ENCODE assay signal across 35 cellular contexts in genomic region chr18:9902832-9903231, GRCh38. TPM values are rescaled to one million over a fixed set of nuclear protein-coding genes. Genes with fewer than 3 reads are reported as not detected.
DNase-seq lines count a peak whose midpoint lies in the region; FAIRE-seq and TF ChIP-seq lines count a peak whose summit lies in the region.
"Had no signal": no experiment of that assay in that cellular context is flagged by ENCODE, and none has a peak within 500 bp of the region (broad histone marks: within the 10 kb centered on the region; RNA-seq: fewer than 3 reads in every experiment).

No MANE protein-coding gene starts in this region.

- no peak overlapping the region for H2BK15ac ChIP-seq in mesenchymal stem cell (ENCODE audit: low read depth, poor library complexity, severe bottlenecking)

- H3K27me3 Mint-ChIP-seq in mesothelial cell of epicardium (ENCODE audit: low read depth): peaks cover 2% of the 10 kb centered on the region

- 83% methylated on average over 10 of the region's 10 CpGs for WGBS in mesenchymal stem cell
- 78 to 89% (median 88%) methylated on average over 10 of the region's 10 CpGs for WGBS in small intestine, 3 donors

- H4K8ac ChIP-seq in mesenchymal stem cell (ENCODE audit: low read length): no peak overlapping the region

- no peak overlapping the region for H3K27ac Mint-ChIP-seq in mesothelial cell of epicardium
- H3K27ac Mint-ChIP-seq: activated naive CD4-positive, alpha-beta T cell treated with anti-CD3 and anti-CD28 coated beads for 36 hours; CD4-positive, alpha-beta T cell; effector memory CD8-positive, alpha-beta T cell; natural killer cell had no signal

- peaks cover 20% of the 10 kb centered on the region for H3K4me1 Mint-ChIP-seq in mesothelial cell of epicardium
- H3K4me1 Mint-ChIP-seq: central memory CD8-positive, alpha-beta T cell; natural killer cell had no signal

- no peak overlapping the region for H3K4me2 ChIP-seq in mesenchymal stem cell (ENCODE audit: low read length, poor library complexity, severe bottlenecking)
- H3K4me2 ChIP-seq: A549 had no signal

- H3K4me1 ChIP-seq in mesenchymal stem cell (ENCODE audit: control insufficient read depth, insufficient read depth, low read depth, low read length) (peaks cover 7% of the 10 kb centered on the region), small intestine (ENCODE audit: control insufficient read depth in 2 of 2, insufficient read depth in 1 of 2, low read depth in 1 of 2, low read length in 1 of 2) (no peaks in the 10 kb centered on the region)
- H3K4me1 ChIP-seq: lower lobe of right lung, upper lobe of right lung had no signal

- H3K27me3 ChIP-seq in mesenchymal stem cell (ENCODE audit: control insufficient read depth in 1 of 2, insufficient read depth in 1 of 2, low read length in 2 of 2) (no peaks in the 10 kb centered on the region), small intestine (ENCODE audit: control insufficient read depth in 2 of 2, insufficient read depth in 2 of 2, low read length in 2 of 2) (peaks cover 0 to 1% of the 10 kb centered on the region in 2 donors)
- H3K27me3 ChIP-seq: foreskin keratinocyte, upper lobe of right lung had no signal

- H2BK5ac ChIP-seq in mesenchymal stem cell (ENCODE audit: low read depth, low read length, poor library complexity, severe bottlenecking): no peak overlapping the region

- peak overlapping the region in 1 of 2 experiments; percentile 38 for H2BK12ac ChIP-seq in mesenchymal stem cell (ENCODE audit: low read length in 2 of 2)

- H3K79me1 ChIP-seq in mesenchymal stem cell (replicated peaks; ENCODE audit: low read length, poor library complexity, severe bottlenecking): no peaks in the 10 kb centered on the region

- TF ChIP-seq CTCF in cardiac fibroblast (IDR thresholded peaks at IDR 0.05; ENCODE audit: low read depth, low read length) (no peak), mesothelial cell of epicardium (IDR thresholded peaks at IDR 0.05; ENCODE audit: unreplicated experiment) (no peak)

- no peak overlapping the region for H2AK5ac ChIP-seq in mesenchymal stem cell (ENCODE audit: low read length, severe bottlenecking)

- no peak for FAIRE-seq in small intestine (lab: Jason Lieb, UNC)
- FAIRE-seq: A549, GM18507, GM19239 had no signal

- no peak overlapping the region for H3K9ac ChIP-seq in mesenchymal stem cell (ENCODE audit: low read length)

- H3K36me3 ChIP-seq in mesenchymal stem cell (ENCODE audit: control insufficient read depth in 1 of 2, insufficient read depth in 2 of 2, low read depth in 1 of 2, low read length in 2 of 2) (no peaks in the 10 kb centered on the region), small intestine (ENCODE audit: control insufficient read depth in 2 of 2, insufficient read depth in 2 of 2, low read length in 2 of 2) (no peaks in the 10 kb centered on the region)
- H3K36me3 ChIP-seq: heart right ventricle, lower lobe of right lung, upper lobe of right lung had no signal

- H3K9me3 ChIP-seq in mesenchymal stem cell (ENCODE audit: control insufficient read depth, low read length) (no peaks in the 10 kb centered on the region), small intestine (ENCODE audit: control insufficient read depth, low read depth) (peaks cover 1% of the 10 kb centered on the region)
- H3K9me3 ChIP-seq: A549, heart right ventricle, lower lobe of right lung, upper lobe of right lung had no signal

- no peak overlapping the region for H3K23ac ChIP-seq in mesenchymal stem cell (ENCODE audit: low read length in 2 of 2)

- H2AFZ ChIP-seq in mesenchymal stem cell (ENCODE audit: low read depth, low read length): no peak overlapping the region

- no peak overlapping the region for H3K14ac ChIP-seq in mesenchymal stem cell (ENCODE audit: low read length in 2 of 2)

- H3K4me3 Mint-ChIP-seq in mesothelial cell of epicardium: no peak overlapping the region
- H3K4me3 Mint-ChIP-seq: activated naive CD4-positive, alpha-beta T cell treated with anti-CD3 and anti-CD28 coated beads for 36 hours; CD4-positive, alpha-beta T cell; central memory CD8-positive, alpha-beta T cell; effector memory CD8-positive, alpha-beta T cell; natural killer cell had no signal

- H2BK120ac ChIP-seq in mesenchymal stem cell (ENCODE audit: low read depth, low read length): no peak overlapping the region

- H3K27ac ChIP-seq in mesenchymal stem cell (ENCODE audit: low read length, poor library complexity, severe bottlenecking): no peak overlapping the region
- no peak overlapping the region for H3K27ac ChIP-seq in small intestine (ENCODE audit: low read depth in 1 of 2, low read length in 1 of 2)
- H3K27ac ChIP-seq: foreskin keratinocyte, heart right ventricle, lower lobe of right lung, SK-N-MC, skin epidermis, upper lobe of right lung had no signal

- H3K4ac ChIP-seq in mesenchymal stem cell (ENCODE audit: low read depth in 1 of 2, low read length in 2 of 2): no peak overlapping the region

- H3K4me3 ChIP-seq in cardiac fibroblast (replicated peaks in 1 of 2; ENCODE audit: low read depth in 2 of 2, low read length in 2 of 2) (no peak overlapping the region), mesenchymal stem cell (ENCODE audit: insufficient read depth in 1 of 2, low read depth in 1 of 2, low read length in 2 of 2) (no peak overlapping the region), small intestine (ENCODE audit: low read depth in 1 of 2, low read length in 2 of 2) (no peak overlapping the region)
- H3K4me3 ChIP-seq: A549, heart right ventricle, lower lobe of right lung, SK-N-MC, skin epidermis, upper lobe of right lung had no signal

- no peaks in the 10 kb centered on the region for H3K9me3 Mint-ChIP-seq in mesothelial cell of epicardium
- H3K9me3 Mint-ChIP-seq: activated naive CD4-positive, alpha-beta T cell treated with anti-CD3 and anti-CD28 coated beads for 36 hours; CD4-positive, alpha-beta T cell; central memory CD8-positive, alpha-beta T cell; effector memory CD8-positive, alpha-beta T cell; natural killer cell had no signal

- peak overlapping the region; percentile 11 for H4K91ac ChIP-seq in mesenchymal stem cell (ENCODE audit: low read length)

- peak; percentile 87 for DNase-seq in D341Med (ENCODE audit: low spot score)
- DNase-seq in NCI-H2171 (lab: John Stamatoyannopoulos, UW): peak; percentile 54
- peak; percentile 32 to 64 for DNase-seq in cardiac fibroblast (ENCODE audit: low read depth in 2 of 2)
- peak; percentile 41 for DNase-seq in mesenchymal stem cell
- no peak for DNase-seq in small intestine
- DNase-seq in NCI-H1436 treated with DMSO at 0.1 percent for 48 hours (lab: John Stamatoyannopoulos, UW): no peak
- DNase-seq in mesothelial cell of epicardium (ENCODE audit: low spot score in 2 of 2, unreplicated experiment in 2 of 2): no peak
- no peak for DNase-seq in HUDEP-2 (lab: John Stamatoyannopoulos, UW; ENCODE audit: unreplicated experiment in 76 of 76)
- DNase-seq: activated CD4-positive, alpha-beta T cell treated with anti-CD3 and anti-CD28 coated beads, Interleukin-2, amount 50 U/mL, for 48 hours; activated CD4-positive, CD25-positive, alpha-beta regulatory T cell; activated naive CD4-positive, alpha-beta T cell treated with anti-CD3 and anti-CD28 coated beads for 36 hours; CD4-positive, alpha-beta T cell; effector memory CD8-positive, alpha-beta T cell; EL; erythroblast; foreskin keratinocyte; H7; lower lobe of right lung; natural killer cell; NCI-H1417 treated with DMSO at 0.1 percent for 48 hours; NCI-H2081; NCI-H345; occipital lobe; RPMI8226; stimulated activated naive CD8-positive, alpha-beta T cell treated with anti-CD3 and anti-CD28 coated beads, Interleukin-15, Interleukin-2, amounts not matched to agents 100 U/mL and 50 U/mL, for 24 hours; T-helper 1 cell; upper lobe of right lung had no signal

- no peaks in the 10 kb centered on the region for H3K36me3 Mint-ChIP-seq in mesothelial cell of epicardium
- H3K36me3 Mint-ChIP-seq: natural killer cell had no signal

- H3K18ac ChIP-seq in mesenchymal stem cell (ENCODE audit: low read depth in 1 of 2, low read length in 2 of 2): no peak overlapping the region

RNA-seq across cellular contexts. Expression of gene VAPA, which starts 11.0 kb away (rescaled TPM):
- polyA plus RNA-seq in mesenchymal stem cell (2013, experiment 1 of 2): 185 TPM
- polyA plus RNA-seq in mesenchymal stem cell (2013, experiment 2 of 2): 192 TPM
- polyA plus RNA-seq in small intestine: 100 to 1,000 TPM; 129 to 165 (median 161) TPM
- 126 to 131 TPM (median 130 TPM) in 3 replicates for total RNA-seq in mesothelial cell of epicardium

RNA-seq across cellular contexts. Expression of gene TXNDC2, which starts 17.1 kb away (rescaled TPM):
- 0.15 TPM for polyA plus RNA-seq in mesenchymal stem cell (2013, experiment 1 of 2)
- polyA plus RNA-seq in mesenchymal stem cell (2013, experiment 2 of 2): 0.26 TPM
- under 1 TPM in 1 of 3 donors, not detected in 2; 0.03 TPM for polyA plus RNA-seq in small intestine
- total RNA-seq in mesothelial cell of epicardium: 0.29 TPM in 1 of 3 replicates, not detected in the others
- total RNA-seq: activated naive CD4-positive, alpha-beta T cell treated with anti-CD3 and anti-CD28 coated beads for 36 hours; CD4-positive, alpha-beta T cell; foreskin keratinocyte; H7; kidney epithelial cell; natural killer cell; occipital lobe had no signal

Comparison
In these comparisons a context has a peak if more than half of its experiments do, and no peak if none do; other contexts are left out.
1. DNase-seq: peak in D341Med (single experiment), NCI-H2171 (single experiment), cardiac fibroblast (2 of 2) and mesenchymal stem cell (single experiment); none in small intestine (single experiment), NCI-H1436 treated with DMSO at 0.1 percent for 48 hours (single experiment), mesothelial cell of epicardium (0 of 2) and HUDEP-2 (0 of 76).